30 cellular contexts compared by ENCODE assay signal in genomic region chr3:5423076-5423475, GRCh38.
DNase-seq lines count a peak whose midpoint lies in the region; ATAC-seq and TF ChIP-seq lines count a peak whose summit lies in the region.
"Had no signal": no experiment of that assay in that cellular context is flagged by ENCODE, and none has a peak within 500 bp of the region (broad histone marks: within the 10 kb centered on the region; RNA-seq: fewer than 3 reads in every experiment).

No MANE protein-coding gene starts in this region.

- no peaks in the 10 kb centered on the region for H3K36me3 ChIP-seq in left ventricle myocardium inferior
- H3K36me3 ChIP-seq in upper lobe of left lung, result no peaks in the 10 kb centered on the region
- H3K36me3 ChIP-seq in uterus, result no peaks in the 10 kb centered on the region
- H3K36me3 ChIP-seq in CD8-positive, alpha-beta T cell (ENCODE audit: insufficient read depth, low read length), result no peaks in the 10 kb centered on the region
- H3K36me3 ChIP-seq: prostate gland, SJSA1 had no signal

- TF ChIP-seq CTCF in left ventricle myocardium inferior (IDR thresholded peaks at IDR 0.05; ENCODE audit: borderline replicate concordance) (no peak), upper lobe of left lung (IDR thresholded peaks at IDR 0.05) (no peak), uterus (IDR thresholded peaks at IDR 0.05) (no peak)
- TF ChIP-seq CTCF in CD8-positive, alpha-beta T cell (IDR thresholded peaks at IDR 0.05), result no peak

- TF ChIP-seq EP300 in upper lobe of left lung (IDR thresholded peaks at IDR 0.05), result no peak

- no peak overlapping the region for H3K27ac Mint-ChIP-seq in CD8-positive, alpha-beta T cell
- H3K27ac Mint-ChIP-seq: activated CD8-positive, alpha-beta T cell treated with anti-CD3 and anti-CD28 coated beads for 36 hours; activated T-helper 1 cell treated with anti-CD3 and anti-CD28 coated beads, Interleukin-12 subunit alpha, Interleukin-12 subunit beta, Interleukin-2, Interleukin-4 antibody, amounts not matched to agents 30 ng/mL and 10 ng/mL and 1 ng/mL, durations not matched to agents 14 hours and 24 hours and 36 hours; effector memory CD8-positive, alpha-beta T cell; mesothelial cell of epicardium; T-helper 1 cell treated with Interleukin-12 subunit alpha and Interleukin-12 subunit beta and Interleukin-4 antibody, amounts not matched to agents 30 μg/mL and 1 μg/mL, for 36 hours had no signal

- POLR2A ChIA-PET in CD8-positive, alpha-beta T cell (lab: Charles Lee), result no interaction called here

- H3K4me3 ChIP-seq in left ventricle myocardium inferior (no peak overlapping the region), upper lobe of left lung (no peak overlapping the region), uterus (no peak overlapping the region)
- no peak overlapping the region for H3K4me3 ChIP-seq in CD8-positive, alpha-beta T cell (ENCODE audit: low read depth, low read length)
- H3K4me3 ChIP-seq: A549, prostate gland, SJSA1 had no signal

- no peak overlapping the region for H3K4me3 Mint-ChIP-seq in CD8-positive, alpha-beta T cell
- H3K4me3 Mint-ChIP-seq: activated CD8-positive, alpha-beta T cell treated with anti-CD3 and anti-CD28 coated beads for 36 hours; activated T-helper 1 cell treated with anti-CD3 and anti-CD28 coated beads, Interleukin-12 subunit alpha, Interleukin-12 subunit beta, Interleukin-2, Interleukin-4 antibody, amounts not matched to agents 30 ng/mL and 10 ng/mL and 1 ng/mL, durations not matched to agents 14 hours and 24 hours and 36 hours; CD4-positive, alpha-beta memory T cell; effector memory CD8-positive, alpha-beta T cell; mesothelial cell of epicardium; naive B cell; T-helper 1 cell treated with Interleukin-12 subunit alpha and Interleukin-12 subunit beta and Interleukin-4 antibody, amounts not matched to agents 30 μg/mL and 1 μg/mL, for 36 hours had no signal

- H3K27me3 ChIP-seq in left ventricle myocardium inferior (ENCODE audit: low read depth), result peaks cover 5% of the 10 kb centered on the region
- no peaks in the 10 kb centered on the region for H3K27me3 ChIP-seq in upper lobe of left lung
- H3K27me3 ChIP-seq in uterus, result no peaks in the 10 kb centered on the region
- H3K27me3 ChIP-seq in CD8-positive, alpha-beta T cell (ENCODE audit: insufficient read depth, low read length), result no peaks in the 10 kb centered on the region
- H3K27me3 ChIP-seq: SJSA1 had no signal

- H3K4me1 Mint-ChIP-seq in CD8-positive, alpha-beta T cell (ENCODE audit: low read depth), result peaks cover 5% of the 10 kb centered on the region

- no peak for TF ChIP-seq POLR2A in upper lobe of left lung (IDR thresholded peaks at IDR 0.05)
- TF ChIP-seq POLR2A in uterus (IDR thresholded peaks at IDR 0.05), result no peak

- no peaks in the 10 kb centered on the region for H3K4me1 ChIP-seq in left ventricle myocardium inferior
- H3K4me1 ChIP-seq in upper lobe of left lung, result no peaks in the 10 kb centered on the region
- H3K4me1 ChIP-seq in uterus, result no peaks in the 10 kb centered on the region
- no peaks in the 10 kb centered on the region for H3K4me1 ChIP-seq in CD8-positive, alpha-beta T cell (ENCODE audit: insufficient read depth, low read length)
- H3K4me1 ChIP-seq: A549, prostate gland, SJSA1 had no signal

- no peaks in the 10 kb centered on the region for H3K36me3 Mint-ChIP-seq in CD8-positive, alpha-beta T cell
- H3K36me3 Mint-ChIP-seq: CD4-positive, alpha-beta memory T cell; mesothelial cell of epicardium; naive B cell had no signal

- 25 to 31% methylated on average over 4 of the region's 4 CpGs for WGBS in upper lobe of left lung, 2 donors

- H3K9me3 Mint-ChIP-seq in CD8-positive, alpha-beta T cell, result no peaks in the 10 kb centered on the region
- H3K9me3 Mint-ChIP-seq: activated CD8-positive, alpha-beta T cell treated with anti-CD3 and anti-CD28 coated beads for 36 hours; activated T-helper 1 cell treated with anti-CD3 and anti-CD28 coated beads, Interleukin-12 subunit alpha, Interleukin-12 subunit beta, Interleukin-2, Interleukin-4 antibody, amounts not matched to agents 30 ng/mL and 10 ng/mL and 1 ng/mL, durations not matched to agents 14 hours and 24 hours and 36 hours; T-helper 1 cell treated with Interleukin-12 subunit alpha and Interleukin-12 subunit beta and Interleukin-4 antibody, amounts not matched to agents 30 μg/mL and 1 μg/mL, for 36 hours had no signal

- H3K9me3 ChIP-seq in left ventricle myocardium inferior (replicated peaks), result no peaks in the 10 kb centered on the region
- H3K9me3 ChIP-seq in upper lobe of left lung, result no peaks in the 10 kb centered on the region
- no peaks in the 10 kb centered on the region for H3K9me3 ChIP-seq in uterus
- no peaks in the 10 kb centered on the region for H3K9me3 ChIP-seq in CD8-positive, alpha-beta T cell (ENCODE audit: low read length)
- H3K9me3 ChIP-seq: A549, prostate gland, SJSA1 had no signal

- CTCF ChIA-PET in CD8-positive, alpha-beta T cell (lab: Charles Lee), result interaction anchor here (1.6 kb wide), 1 partner anchor 9 kb away, joined by 4 read pairs; no protein-coding TSS in a partner anchor

- DNase-seq in Right ventricle myocardium inferior (ENCODE audit: missing footprints) (no peak), left ventricle myocardium inferior (no peak), SKM-1 (lab: John Stamatoyannopoulos, UW; ENCODE audit: unreplicated experiment) (peak; percentile 39), left lobe of liver (ENCODE audit: low spot score) (no peak), upper lobe of left lung (peak in 1 of 2 donors; percentile 28), uterus (no peak), NCI-H1105 treated with DMSO at 0.1 percent for 48 hours (lab: John Stamatoyannopoulos, UW) (no peak)
- no peak for DNase-seq in CD8-positive, alpha-beta T cell
- DNase-seq: activated CD4-positive, alpha-beta T cell treated with anti-CD3 and anti-CD28 coated beads for 1 hour; activated CD8-positive, alpha-beta memory T cell treated with anti-CD3 and anti-CD28 coated beads, Interleukin-2, amount 50 U/mL, for 48 hours; activated CD8-positive, alpha-beta T cell treated with anti-CD3 and anti-CD28 coated beads for 36 hours; activated naive CD4-positive, alpha-beta T cell treated with Interleukin-2 at 50 U/mL for 16 hours; AML-193; CD4-positive, alpha-beta memory T cell; central memory CD4-positive, alpha-beta T cell; cortex of kidney; effector memory CD8-positive, alpha-beta T cell; H7; naive B cell; NCI-H2107; NCI-H446; NCI-H748 treated with DMSO at 0.1 percent for 48 hours; nucleus accumbens; stimulated activated naive CD4-positive, alpha-beta T cell treated with Interleukin-2 at 50 U/mL for 16 hours had no signal

- intact Hi-C loops in Right ventricle myocardium inferior (cut with DNase I), result no loop called here
- intact Hi-C loops in left ventricle myocardium inferior (cut with micrococcal nuclease), result no loop called here
- intact Hi-C loops in uterus (cut with DNase I; ENCODE audit: low total_unique reads), result no loop called here
- intact Hi-C loops in CD8-positive, alpha-beta T cell (cut with DNase I, micrococcal nuclease), result no loop called here

- H3K27me3 Mint-ChIP-seq in CD8-positive, alpha-beta T cell (ENCODE audit: low read depth), result peaks cover 3% of the 10 kb centered on the region

- ATAC-seq in Right ventricle myocardium inferior (peak; percentile 51), left lobe of liver (peak; percentile 24), upper lobe of left lung (ENCODE audit: low FRiP score in 2 of 2) (peak; percentile 7 to 66)
- no peak for ATAC-seq in CD8-positive, alpha-beta T cell
- ATAC-seq: A549; activated CD8-positive, alpha-beta T cell treated with anti-CD3 and anti-CD28 coated beads for 36 hours; effector memory CD8-positive, alpha-beta T cell had no signal

- H3K27ac ChIP-seq in left ventricle myocardium inferior (replicated peaks), result no peak overlapping the region
- no peak overlapping the region for H3K27ac ChIP-seq in upper lobe of left lung
- no peak overlapping the region for H3K27ac ChIP-seq in uterus
- H3K27ac ChIP-seq in CD8-positive, alpha-beta T cell (ENCODE audit: low read depth, low read length), result no peak overlapping the region
- H3K27ac ChIP-seq: A549, prostate gland, SJSA1 had no signal
